1 cellular context compared by ENCODE assay signal in genomic region chr2:231355802-231356473, GRCh38.
TF ChIP-seq lines count a peak whose summit lies in the region.

No MANE protein-coding gene starts in this region.

TF ChIP-seq in H1, 55 proteins besides CTCF, POLR2A, EP300 and RAD21 (continued from another document):
- TF ChIP-seq HDAC2 (IDR thresholded peaks at IDR 0.05; ENCODE audit: borderline replicate concordance in 1 of 2, low read depth in 2 of 2, low read length in 2 of 2) (no peak), BCL11A (IDR thresholded peaks at IDR 0.05; ENCODE audit: low read depth in 2 of 2, low read length in 2 of 2) (no peak), PHF8 (conservative IDR thresholded peaks at IDR 0.05; ENCODE audit: low read depth, low read length) (no peak), YY1 (IDR thresholded peaks at IDR 0.05; ENCODE audit: low read depth, low read length) (no peak), CBX5 (IDR thresholded peaks at IDR 0.05; ENCODE audit: low read depth, low read length) (no peak), CEBPB (IDR thresholded peaks at IDR 0.05; ENCODE audit: low read depth, low read length) (no peak), KDM1A (IDR thresholded peaks at IDR 0.05; ENCODE audit: borderline replicate concordance, low read length) (no peak), ASH2L (IDR thresholded peaks at IDR 0.05; ENCODE audit: low read length) (no peak), RBBP5 (IDR thresholded peaks at IDR 0.05; ENCODE audit: borderline replicate concordance, low read depth, low read length) (no peak), SP2 (IDR thresholded peaks at IDR 0.05; ENCODE audit: low read length) (no peak), SP4 (IDR thresholded peaks at IDR 0.05; ENCODE audit: low read length) (no peak), FOSL1 (IDR thresholded peaks at IDR 0.05; ENCODE audit: insufficient read depth, low read depth, low read length) (no peak), JUN (IDR thresholded peaks at IDR 0.05; ENCODE audit: low read depth, low read length) (no peak), TBP (IDR thresholded peaks at IDR 0.05; ENCODE audit: low read depth, low read length) (no peak), MAX (IDR thresholded peaks at IDR 0.05) (no peak), TAF1 (IDR thresholded peaks at IDR 0.05; ENCODE audit: low read depth, low read length) (no peak)
